ENCODE assay signal across 8 cellular contexts in the genomic region with DNA sequence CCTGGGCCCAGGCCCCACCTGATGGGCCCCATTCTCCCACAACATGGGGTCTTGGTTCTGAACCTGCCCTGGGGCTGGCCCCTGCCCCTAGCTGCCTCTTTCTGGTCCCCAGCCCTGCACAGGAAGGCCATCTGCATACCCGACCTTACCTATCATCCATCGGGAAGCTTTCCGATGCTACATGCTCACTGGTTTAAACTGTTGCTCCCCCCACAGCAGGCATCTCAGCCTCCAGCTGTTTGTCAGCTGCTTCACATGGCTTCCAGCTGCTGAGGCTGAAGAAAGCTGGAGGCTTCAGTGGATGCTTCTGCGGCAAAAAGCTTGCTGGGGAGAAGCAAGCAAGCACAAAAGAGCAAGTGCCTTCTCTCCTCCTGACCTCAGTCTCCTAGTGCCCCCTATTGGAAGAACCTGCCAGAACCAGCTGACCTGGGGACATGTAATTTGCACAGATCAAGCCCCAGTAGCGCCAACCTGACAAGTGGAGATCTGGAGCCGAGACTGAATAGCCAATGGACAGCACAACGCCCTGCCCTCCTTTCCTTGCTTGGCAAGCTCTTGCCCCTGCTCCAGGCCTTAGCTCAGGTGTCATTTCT. TPM values are rescaled to one million over a fixed set of nuclear protein-coding genes. Genes with fewer than 3 reads are reported as not detected.
DNase-seq lines count a peak whose midpoint lies in the region; ATAC-seq and TF ChIP-seq lines count a peak whose summit lies in the region.

No MANE protein-coding gene starts in this region.

- H3K27me3 ChIP-seq in adipocyte (replicated peaks; ENCODE audit: control insufficient read depth, insufficient read depth, low read length), result no peaks in the 10 kb centered on the region
- H3K27me3 ChIP-seq in layer of hippocampus (ENCODE audit: control insufficient read depth, insufficient read depth, low read length), result no peaks in the 10 kb centered on the region
- no peaks in the 10 kb centered on the region for H3K27me3 ChIP-seq in CD4-positive, alpha-beta T cell (ENCODE audit: control insufficient read depth, insufficient read depth, low read length)

- POLR2A ChIA-PET in CD4-positive, alpha-beta T cell (lab: Charles Lee), result no interaction called here

- ATAC-seq in Right ventricle myocardium inferior, result peak; percentile 22
- no peak for ATAC-seq in GM18868 (IDR thresholded peaks at IDR 0.05; ENCODE audit: unreplicated experiment)
- no peak for ATAC-seq in CD4-positive, alpha-beta T cell (ENCODE audit: poor library complexity)

- H3K27ac ChIP-seq in layer of hippocampus (ENCODE audit: low read depth, low read length), result peak overlapping the region; percentile 36
- H3K27ac ChIP-seq in CD4-positive, alpha-beta T cell (ENCODE audit: low read depth, low read length), result no peak overlapping the region

- H3K9me3 ChIP-seq in adipocyte (ENCODE audit: control insufficient read depth, low read length), result no peaks in the 10 kb centered on the region
- no peaks in the 10 kb centered on the region for H3K9me3 ChIP-seq in CD4-positive, alpha-beta T cell (ENCODE audit: control insufficient read depth, low read length)

- peak overlapping the region; percentile 74 for H3K9ac ChIP-seq in adipocyte (ENCODE audit: low read length)

- no peaks in the 10 kb centered on the region for H3K36me3 Mint-ChIP-seq in CD4-positive, alpha-beta T cell (ENCODE audit: low read depth)

- H3K4me1 ChIP-seq in adipocyte (ENCODE audit: control insufficient read depth, insufficient read depth, low read length), result peaks cover 74% of the 10 kb centered on the region

- CTCF ChIA-PET in CD4-positive, alpha-beta T cell (lab: Charles Lee), result interaction anchor here (1.5 kb wide), 1 partner anchor 11 kb away, joined by 3 read pairs; no protein-coding TSS in a partner anchor

- intact Hi-C loops in Right ventricle myocardium inferior (cut with DNase I), result loop anchor here (5.0 kb wide), 1 partner anchor 45 kb away; no protein-coding TSS in a partner anchor
- intact Hi-C loops in cardiac septum (cut with DNase I), result no loop called here
- intact Hi-C loops in CD4-positive, alpha-beta T cell (cut with DNase I, micrococcal nuclease), result no loop called here

- DNase-seq in Right ventricle myocardium inferior (ENCODE audit: missing footprints) (no peak), cardiac septum (ENCODE audit: low spot score) (no peak), adipocyte (ENCODE audit: low read depth) (peak; percentile 41), ureter (ENCODE audit: low spot score) (peak; percentile 55), Kasumi-1 (lab: John Stamatoyannopoulos, UW) (no peak)
- DNase-seq in CD4-positive, alpha-beta T cell, result no peak

- H3K9me3 Mint-ChIP-seq in CD4-positive, alpha-beta T cell, result no peaks in the 10 kb centered on the region

- peak overlapping the region; percentile 54 for H3K4me3 ChIP-seq in adipocyte (ENCODE audit: low read length)

- peaks cover 5% of the 10 kb centered on the region for H3K27me3 Mint-ChIP-seq in CD4-positive, alpha-beta T cell

- H3K27ac Mint-ChIP-seq in CD4-positive, alpha-beta T cell, result no peak overlapping the region

- TF ChIP-seq CTCF in CD4-positive, alpha-beta T cell (IDR thresholded peaks at IDR 0.05), result no peak

- H3K4me3 Mint-ChIP-seq in CD4-positive, alpha-beta T cell, result no peak overlapping the region

- peaks cover 23% of the 10 kb centered on the region for H3K4me1 Mint-ChIP-seq in CD4-positive, alpha-beta T cell (ENCODE audit: low read depth)

- H3K36me3 ChIP-seq in adipocyte (ENCODE audit: control insufficient read depth, insufficient read depth, low read length, severe bottlenecking), result no peaks in the 10 kb centered on the region

RNA-seq across cellular contexts. Expression of a gene that starts 24.1 kb away (rescaled TPM):
- total RNA-seq in Right ventricle myocardium inferior (208 TPM), cardiac septum (98.4 TPM), ureter (304 TPM)
- total RNA-seq in CD4-positive, alpha-beta T cell, result 10 to 100 TPM; 25.9 to 26.6 TPM

Comparison
In these comparisons a context has a peak if more than half of its experiments do, and no peak if none do; other contexts are left out.
1. DNase-seq: peak in adipocyte (single experiment) and ureter (single experiment); none in Right ventricle myocardium inferior (single experiment), cardiac septum (single experiment), Kasumi-1 (0 of 2) and CD4-positive, alpha-beta T cell (0 of 10).